In the genomic region with DNA sequence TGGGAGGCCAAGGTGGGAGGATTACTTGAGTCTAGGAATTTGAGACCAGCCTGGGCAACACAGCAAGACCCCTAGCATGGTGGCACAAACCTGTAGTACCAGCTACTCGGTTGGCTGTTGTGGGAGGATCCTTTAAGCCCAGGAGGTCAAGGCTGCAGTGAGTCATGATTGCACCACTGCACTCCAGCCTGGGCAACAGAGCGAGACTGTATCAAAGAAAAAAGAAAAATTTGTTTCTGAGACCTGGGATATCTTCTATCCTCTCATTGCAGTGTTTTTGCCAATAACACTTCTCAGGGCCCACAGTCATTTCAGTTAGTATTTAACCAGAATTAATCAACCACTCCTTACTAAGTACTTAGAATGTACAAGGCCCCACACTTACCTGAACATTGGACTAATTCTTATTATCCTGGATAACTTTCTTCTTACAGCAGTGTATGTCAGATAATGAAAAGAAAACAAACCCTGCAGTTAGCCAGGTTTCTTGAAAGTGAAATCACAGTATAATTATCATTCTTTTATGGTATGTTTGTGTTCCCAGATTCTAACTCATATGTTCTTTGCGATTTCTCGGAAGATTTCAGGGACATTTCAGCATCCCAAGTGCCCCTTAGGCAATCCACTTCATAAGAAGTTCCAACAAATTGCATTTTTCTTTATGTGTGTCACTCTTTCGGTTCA, we compare ENCODE assay signal across 1 cellular context.
A peak's percentile ranks its signal among the peaks of the same experiment; 100 is the strongest.
TF ChIP-seq lines count a peak whose summit lies in the region.

No MANE protein-coding gene starts in this region.

TF ChIP-seq in HepG2, 621 proteins besides CTCF, POLR2A, EP300 and RAD21 (continued from another document):
- TF ChIP-seq HNRNPLL (IDR thresholded peaks at IDR 0.05; ENCODE audit: low read depth, low read length, poor library complexity, severe bottlenecking) (no peak), RBM39 (IDR thresholded peaks at IDR 0.05; ENCODE audit: low read depth, low read length, poor library complexity, severe bottlenecking) (no peak), JARID2 (CRISPR knock-in tag; IDR thresholded peaks at IDR 0.05; ENCODE audit: insufficient replicate concordance) (no peak), ZNF737 (CRISPR knock-in tag; IDR thresholded peaks at IDR 0.05; ENCODE audit: borderline replicate concordance) (no peak), MIER2 (CRISPR knock-in tag; IDR thresholded peaks at IDR 0.05) (no peak), BCL6 (CRISPR knock-in tag; IDR thresholded peaks at IDR 0.05) (no peak)
- TF ChIP-seq, protein P1, sequence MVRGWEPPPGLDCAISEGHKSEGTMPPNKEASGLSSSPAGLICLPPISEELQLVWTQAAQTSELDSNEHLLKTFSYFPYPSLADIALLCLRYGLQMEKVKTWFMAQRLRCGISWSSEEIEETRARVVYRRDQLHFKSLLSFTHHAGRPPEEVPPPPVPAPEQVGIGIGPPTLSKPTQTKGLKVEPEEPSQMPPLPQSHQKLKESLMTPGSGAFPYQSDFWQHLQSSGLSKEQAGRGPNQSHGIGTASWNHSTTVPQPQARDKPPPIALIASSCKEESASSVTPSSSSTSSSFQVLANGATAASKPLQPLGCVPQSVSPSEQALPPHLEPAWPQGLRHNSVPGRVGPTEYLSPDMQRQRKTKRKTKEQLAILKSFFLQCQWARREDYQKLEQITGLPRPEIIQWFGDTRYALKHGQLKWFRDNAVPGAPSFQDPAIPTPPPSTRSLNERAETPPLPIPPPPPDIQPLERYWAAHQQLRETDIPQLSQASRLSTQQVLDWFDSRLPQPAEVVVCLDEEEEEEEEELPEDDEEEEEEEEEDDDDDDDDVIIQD (CRISPR knock-in tag; IDR thresholded peaks at IDR 0.05; ENCODE audit: low read depth): peak; percentile 70; the same call in 1 of the 2 replicates
- TF ChIP-seq, protein P2, sequence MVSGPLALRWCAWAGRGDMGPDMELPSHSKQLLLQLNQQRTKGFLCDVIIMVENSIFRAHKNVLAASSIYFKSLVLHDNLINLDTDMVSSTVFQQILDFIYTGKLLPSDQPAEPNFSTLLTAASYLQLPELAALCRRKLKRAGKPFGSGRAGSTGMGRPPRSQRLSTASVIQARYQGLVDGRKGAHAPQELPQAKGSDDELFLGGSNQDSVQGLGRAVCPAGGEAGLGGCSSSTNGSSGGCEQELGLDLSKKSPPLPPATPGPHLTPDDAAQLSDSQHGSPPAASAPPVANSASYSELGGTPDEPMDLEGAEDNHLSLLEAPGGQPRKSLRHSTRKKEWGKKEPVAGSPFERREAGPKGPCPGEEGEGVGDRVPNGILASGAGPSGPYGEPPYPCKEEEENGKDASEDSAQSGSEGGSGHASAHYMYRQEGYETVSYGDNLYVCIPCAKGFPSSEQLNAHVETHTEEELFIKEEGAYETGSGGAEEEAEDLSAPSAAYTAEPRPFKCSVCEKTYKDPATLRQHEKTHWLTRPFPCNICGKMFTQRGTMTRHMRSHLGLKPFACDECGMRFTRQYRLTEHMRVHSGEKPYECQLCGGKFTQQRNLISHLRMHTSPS (CRISPR knock-in tag; IDR thresholded peaks at IDR 0.05; ENCODE audit: low read depth): peak; percentile 32; the same call in 1 of the 2 replicates
- TF ChIP-seq, protein P3, sequence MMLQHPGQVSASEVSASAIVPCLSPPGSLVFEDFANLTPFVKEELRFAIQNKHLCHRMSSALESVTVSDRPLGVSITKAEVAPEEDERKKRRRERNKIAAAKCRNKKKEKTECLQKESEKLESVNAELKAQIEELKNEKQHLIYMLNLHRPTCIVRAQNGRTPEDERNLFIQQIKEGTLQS (CRISPR knock-in tag; IDR thresholded peaks at IDR 0.05): peak; percentile 82
- TF ChIP-seq, protein P4, sequence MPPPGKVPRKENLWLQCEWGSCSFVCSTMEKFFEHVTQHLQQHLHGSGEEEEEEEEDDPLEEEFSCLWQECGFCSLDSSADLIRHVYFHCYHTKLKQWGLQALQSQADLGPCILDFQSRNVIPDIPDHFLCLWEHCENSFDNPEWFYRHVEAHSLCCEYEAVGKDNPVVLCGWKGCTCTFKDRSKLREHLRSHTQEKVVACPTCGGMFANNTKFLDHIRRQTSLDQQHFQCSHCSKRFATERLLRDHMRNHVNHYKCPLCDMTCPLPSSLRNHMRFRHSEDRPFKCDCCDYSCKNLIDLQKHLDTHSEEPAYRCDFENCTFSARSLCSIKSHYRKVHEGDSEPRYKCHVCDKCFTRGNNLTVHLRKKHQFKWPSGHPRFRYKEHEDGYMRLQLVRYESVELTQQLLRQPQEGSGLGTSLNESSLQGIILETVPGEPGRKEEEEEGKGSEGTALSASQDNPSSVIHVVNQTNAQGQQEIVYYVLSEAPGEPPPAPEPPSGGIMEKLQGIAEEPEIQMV (CRISPR knock-in tag; IDR thresholded peaks at IDR 0.05; ENCODE audit: low read depth): no peak
TF ChIP-seq in HepG2: peak in this region for 17.
